In the genomic region with DNA sequence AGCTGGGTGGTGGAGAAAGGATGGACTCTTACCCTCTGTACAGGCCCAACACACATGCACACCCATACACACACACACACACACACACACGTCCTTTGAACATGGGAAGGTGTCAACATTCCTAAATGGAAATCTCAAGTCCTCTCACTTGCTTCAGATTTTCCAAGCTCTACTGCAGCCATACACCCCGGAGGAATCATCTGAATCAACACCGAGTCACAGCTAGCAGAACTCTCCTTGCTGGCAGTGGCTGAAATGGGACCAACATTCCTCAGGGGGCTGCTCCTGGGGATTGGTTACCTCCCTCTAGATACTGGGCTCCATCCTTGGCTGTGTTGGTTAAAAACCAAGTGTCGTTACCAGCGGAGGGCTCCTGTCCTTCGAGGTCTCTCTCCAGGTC, we compare ENCODE assay signal across 17 cellular contexts.
DNase-seq lines count a peak whose midpoint lies in the region; ATAC-seq and TF ChIP-seq lines count a peak whose summit lies in the region.
"Had no signal": no experiment of that assay in that cellular context is flagged by ENCODE, and none has a peak within 500 bp of the region (broad histone marks: within the 10 kb centered on the region; RNA-seq: fewer than 3 reads in every experiment).

No MANE protein-coding gene starts in this region.

- H2BK20ac ChIP-seq in IMR-90 (ENCODE audit: low read depth, low read length) = no peak overlapping the region

- H3K4me3 Mint-ChIP-seq in WTC11 (no peak overlapping the region), memory B cell (no peak overlapping the region)
- H3K4me3 Mint-ChIP-seq: CD14-positive monocyte had no signal

- no peak overlapping the region for H4K5ac ChIP-seq in IMR-90 (ENCODE audit: low read depth, low read length)

- no peak overlapping the region for H4K91ac ChIP-seq in IMR-90 (ENCODE audit: insufficient read depth, low read depth, low read length)

- in situ Hi-C loops in IMR-90 (cut with MboI; ENCODE audit: low sequenced_read_pairs) = no loop called here

- H4K8ac ChIP-seq in IMR-90 (ENCODE audit: low read depth in 2 of 2, low read length in 2 of 2) = no peak overlapping the region

- peaks cover 41% of the 10 kb centered on the region for H3K4me1 Mint-ChIP-seq in WTC11
- H3K4me1 Mint-ChIP-seq in memory B cell = peaks cover 58% of the 10 kb centered on the region

- H3K27me3 Mint-ChIP-seq in WTC11 (ENCODE audit: low read depth) = peaks cover 25% of the 10 kb centered on the region
- H3K27me3 Mint-ChIP-seq in memory B cell = no peaks in the 10 kb centered on the region

- no peak overlapping the region for H3K27ac Mint-ChIP-seq in WTC11
- peak overlapping the region; percentile 99 for H3K27ac Mint-ChIP-seq in memory B cell

- H3K79me1 ChIP-seq in IMR-90 (ENCODE audit: low read depth in 1 of 2, low read length in 2 of 2) = no peaks in the 10 kb centered on the region

- no peak overlapping the region for H2AK9ac ChIP-seq in IMR-90 (replicated peaks; ENCODE audit: low read depth, low read length, poor library complexity)

- H3K27ac ChIP-seq in BLaER1 treated with 17β-estradiol and CSF1 and Interleukin-3, amounts not matched to agents 10 nM and 100 nM = no peak overlapping the region
- no peak overlapping the region for H3K27ac ChIP-seq in IMR-90 (ENCODE audit: insufficient read depth, low read length)
- H3K27ac ChIP-seq: A549 had no signal

- no peak overlapping the region for H2BK5ac ChIP-seq in IMR-90 (ENCODE audit: low read depth, low read length, poor library complexity, severe bottlenecking)

- intact Hi-C loops in IMR-90 (cut with micrococcal nuclease) = no loop called here

- no peak overlapping the region for H2BK15ac ChIP-seq in IMR-90 (ENCODE audit: low read depth, low read length)

- no peaks in the 10 kb centered on the region for H4K20me1 ChIP-seq in BLaER1 treated with 17β-estradiol and CSF1 and Interleukin-3, amounts not matched to agents 10 nM and 100 nM
- no peaks in the 10 kb centered on the region for H4K20me1 ChIP-seq in IMR-90 (ENCODE audit: insufficient read depth, low read length)

- TF ChIP-seq CTCF in IMR-90 (conservative IDR thresholded peaks at IDR 0.05; ENCODE audit: low read depth, low read length) (no peak), WTC11 (IDR thresholded peaks at IDR 0.05) (no peak)

- no peak overlapping the region for H3K23ac ChIP-seq in IMR-90 (ENCODE audit: low read depth, low read length)

- no peak for TF ChIP-seq RAD21 in IMR-90 (IDR thresholded peaks at IDR 0.05; ENCODE audit: low read length)

- peak overlapping the region; percentile 51 for H2AFZ ChIP-seq in IMR-90 (replicated peaks; ENCODE audit: low read length, poor library complexity)

- peaks cover 34 to 51% (median 41%) of the 10 kb centered on the region in 10 experiments for H3K4me1 ChIP-seq in BLaER1 treated with 17β-estradiol and CSF1 and Interleukin-3, amounts not matched to agents 10 nM and 100 nM
- no peaks in the 10 kb centered on the region for H3K4me1 ChIP-seq in IMR-90 (ENCODE audit: control insufficient read depth, insufficient read depth, low read length)
- H3K4me1 ChIP-seq: A549 had no signal

- POLR2A ChIA-PET in IMR-90 (lab: Charles Lee; ENCODE audit: unreplicated experiment) = no interaction called here
- POLR2A ChIA-PET in WTC11 (lab: Charles Lee) = no interaction called here

- H3K18ac ChIP-seq in IMR-90 (ENCODE audit: low read depth, low read length) = no peak overlapping the region

- H2AK5ac ChIP-seq in IMR-90 (ENCODE audit: low read depth, low read length) = no peak overlapping the region

- no TSS peak for BruUV-seq in IMR-90 (replicated peaks; lab: Mats Ljungman, UMichigan)

- dilution Hi-C loops in IMR-90 (cut with HindIII; ENCODE audit: low sequenced_read_pairs, unreplicated experiment) = no loop called here

- peak overlapping the region in 6 of 11 experiments; percentile 61 to 83 (median 69); a peak in 7 of 22 replicates for H3K4me2 ChIP-seq in BLaER1 treated with 17β-estradiol and CSF1 and Interleukin-3, amounts not matched to agents 10 nM and 100 nM
- no peak overlapping the region for H3K4me2 ChIP-seq in IMR-90 (ENCODE audit: low read depth, low read length)
- H3K4me2 ChIP-seq: A549, SK-N-SH had no signal

- no peak overlapping the region for H2BK120ac ChIP-seq in IMR-90 (ENCODE audit: low read depth, low read length)

- no peaks in the 10 kb centered on the region for H3K9me1 ChIP-seq in IMR-90 (ENCODE audit: insufficient read depth, low read length)

- H3K9ac ChIP-seq in BLaER1 treated with 17β-estradiol and CSF1 and Interleukin-3, amounts not matched to agents 10 nM and 100 nM = no peak overlapping the region
- H3K9ac ChIP-seq in IMR-90 (ENCODE audit: low read depth, low read length) = no peak overlapping the region
- H3K9ac ChIP-seq: SK-N-SH had no signal

- no peaks in the 10 kb centered on the region for H3K9me3 ChIP-seq in BLaER1 treated with 17β-estradiol and CSF1 and Interleukin-3, amounts not matched to agents 10 nM and 100 nM (replicated peaks in 1 of 11)
- H3K9me3 ChIP-seq in IMR-90 (ENCODE audit: control insufficient read depth, insufficient read depth, low read length) = no peaks in the 10 kb centered on the region
- H3K9me3 ChIP-seq: A549, SK-N-SH had no signal

- no peaks in the 10 kb centered on the region for H3K9me3 Mint-ChIP-seq in WTC11
- no peaks in the 10 kb centered on the region for H3K9me3 Mint-ChIP-seq in memory B cell

- H3K27me3 ChIP-seq in BLaER1 treated with 17β-estradiol and CSF1 and Interleukin-3, amounts not matched to agents 10 nM and 100 nM = no peaks in the 10 kb centered on the region
- no peaks in the 10 kb centered on the region for H3K27me3 ChIP-seq in IMR-90 (ENCODE audit: control insufficient read depth, insufficient read depth, low read length)

- no peak overlapping the region for H3K14ac ChIP-seq in IMR-90 (replicated peaks; ENCODE audit: low read depth, low read length)

- CTCF ChIA-PET in IMR-90 (lab: Yijun Ruan, JAX) = no interaction called here
- CTCF ChIA-PET in WTC11 (lab: Charles Lee) = interaction anchor here (0.6 to 2.0 kb wide), 5 partner anchors 18 to 683 kb away, joined by 3 to 8 read pairs (median 3); no protein-coding TSS in a partner anchor

- no peaks in the 10 kb centered on the region for H3K36me3 ChIP-seq in BLaER1 treated with 17β-estradiol and CSF1 and Interleukin-3, amounts not matched to agents 10 nM and 100 nM
- no peaks in the 10 kb centered on the region for H3K36me3 ChIP-seq in IMR-90 (ENCODE audit: control insufficient read depth, insufficient read depth, low read length)

- no CpG with 5 or more reads among the region's 6 CpGs for WGBS in IMR-90 (ENCODE audit: extremely low coverage in 2 of 2, insufficient read length in 1 of 2), 2 experiments

- H3K36me3 Mint-ChIP-seq in WTC11 (no peaks in the 10 kb centered on the region), memory B cell (peaks cover 2% of the 10 kb centered on the region)

- TF ChIP-seq POLR2A in IMR-90 (IDR thresholded peaks at IDR 0.05; ENCODE audit: low read depth, low read length) = no peak

- H3K4ac ChIP-seq in IMR-90 (ENCODE audit: low read depth, low read length) = no peak overlapping the region

- DNase-seq in IMR-90 = peak; percentile 10
- DNase-seq in WTC11 (ENCODE audit: low spot score) = no peak
- no peak for DNase-seq in memory B cell (ENCODE audit: low spot score in 2 of 2)
- no peak for DNase-seq in KG1 (lab: John Stamatoyannopoulos, UW)
- no peak for DNase-seq in NCI-H2107 treated with DMSO at 0.1 percent for 48 hours (lab: John Stamatoyannopoulos, UW; ENCODE audit: unreplicated experiment)
- no peak for DNase-seq in effector CD8-positive, alpha-beta T cell (lab: John Stamatoyannopoulos, UW)
- DNase-seq: DND-41, GOT3, NCI-H1105, NCI-H2081, SHP77 treated with DMSO at 0.1 percent for 48 hours, SK-N-SH, T-helper 1 cell had no signal

- no peak overlapping the region for H3K4me3 ChIP-seq in BLaER1 treated with 17β-estradiol and CSF1 and Interleukin-3, amounts not matched to agents 10 nM and 100 nM
- no peak overlapping the region for H3K4me3 ChIP-seq in IMR-90 (ENCODE audit: insufficient read depth, low read depth, low read length)
- H3K4me3 ChIP-seq: A549 had no signal

- no peak overlapping the region for H3K56ac ChIP-seq in IMR-90 (ENCODE audit: extremely low read depth, insufficient read depth, low read length)

- peak; percentile 17; the same call in 1 of the 2 replicates for ATAC-seq in IMR-90 (ENCODE audit: low read depth)
- ATAC-seq in WTC11 = peak; percentile 12; the same call in 1 of the 2 replicates
- no peak for ATAC-seq in memory B cell (ENCODE audit: low read depth)
- ATAC-seq in HG03469 (IDR thresholded peaks at IDR 0.05; ENCODE audit: unreplicated experiment) = no peak
- ATAC-seq: A549 had no signal

TF ChIP-seq in IMR-90, 13 proteins besides CTCF, POLR2A, EP300 and RAD21 (continues in another document):
- TF ChIP-seq SMC3 (IDR thresholded peaks at IDR 0.05; ENCODE audit: low read depth, low read length) (no peak), MAFK (IDR thresholded peaks at IDR 0.05; ENCODE audit: low read depth, low read length) (no peak), MXI1 (IDR thresholded peaks at IDR 0.05; ENCODE audit: borderline replicate concordance, low read depth, low read length) (no peak), MAZ (IDR thresholded peaks at IDR 0.05; ENCODE audit: borderline replicate concordance, low read depth, low read length) (no peak), RCOR1 (IDR thresholded peaks at IDR 0.05; ENCODE audit: insufficient replicate concordance, low read length) (no peak), RFX5 (IDR thresholded peaks at IDR 0.05; ENCODE audit: low read depth, low read length) (no peak)

TF ChIP-seq in WTC11, 78 proteins besides CTCF, POLR2A, EP300 and RAD21 (continues in another document):
- TF ChIP-seq KAT7 (CRISPR knock-in tag; IDR thresholded peaks at IDR 0.05; ENCODE audit: borderline replicate concordance) (no peak), FOXP1 (CRISPR knock-in tag; IDR thresholded peaks at IDR 0.05; ENCODE audit: borderline replicate concordance) (no peak), RORB (CRISPR knock-in tag; IDR thresholded peaks at IDR 0.05) (no peak), ZNF121 (CRISPR knock-in tag; IDR thresholded peaks at IDR 0.05) (no peak)
- TF ChIP-seq, protein P1, sequence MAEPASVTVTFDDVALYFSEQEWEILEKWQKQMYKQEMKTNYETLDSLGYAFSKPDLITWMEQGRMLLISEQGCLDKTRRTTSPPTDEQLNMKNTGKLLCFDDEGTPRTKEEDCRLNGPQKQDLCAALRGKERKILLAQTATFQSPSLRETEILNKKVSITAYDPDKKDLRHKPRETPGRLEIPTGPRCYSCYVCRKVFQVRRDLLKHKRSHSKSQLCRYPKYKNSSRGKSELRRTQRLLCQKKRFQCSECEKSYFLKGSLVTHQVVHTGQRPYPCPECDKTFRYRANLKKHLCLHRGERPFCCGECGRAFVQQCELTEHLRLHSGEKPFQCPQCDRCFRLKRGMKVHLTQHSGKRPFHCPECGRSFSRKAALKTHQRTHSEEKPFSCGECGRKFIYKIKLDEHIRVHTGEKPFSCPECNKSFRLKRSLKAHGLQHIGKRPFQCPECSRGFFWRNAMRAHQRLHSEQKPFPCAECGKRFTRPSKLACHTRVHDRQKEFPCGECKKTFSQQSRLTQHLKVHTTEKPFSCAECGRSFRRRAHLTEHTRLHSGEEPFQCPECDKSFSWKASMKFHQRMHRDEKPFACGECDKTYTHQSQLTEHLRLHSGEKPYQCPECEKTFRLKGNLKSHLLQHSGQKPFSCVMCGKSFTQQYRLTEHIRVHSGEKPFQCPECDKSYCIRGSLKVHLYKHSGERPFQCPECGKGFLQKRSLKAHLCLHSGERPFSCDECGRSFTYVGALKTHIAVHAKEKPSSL (CRISPR knock-in tag; conservative IDR thresholded peaks at IDR 0.05) = no peak

Comparison
In these comparisons a context has a peak if more than half of its experiments do, and no peak if none do; other contexts are left out.
1. ATAC-seq: peak in IMR-90 (single experiment) and WTC11 (single experiment); none in memory B cell (single experiment) and HG03469 (single experiment).